In genomic region chr1:36157973-36158826, GRCh38 we compare ENCODE assay signal across 8 cellular contexts. TPM values are rescaled to one million over a fixed set of nuclear protein-coding genes. Genes with fewer than 3 reads are reported as not detected.
DNase-seq lines count a peak whose midpoint lies in the region; ATAC-seq and TF ChIP-seq lines count a peak whose summit lies in the region.

No MANE protein-coding gene starts in this region.

- H3K9me3 Mint-ChIP-seq in CD4-positive, alpha-beta T cell: no peaks in the 10 kb centered on the region

- peak overlapping the region; percentile 97 for H3K27ac Mint-ChIP-seq in CD4-positive, alpha-beta T cell

- H3K4me3 ChIP-seq in PC-3 (ENCODE audit: low read length) (peak overlapping the region; percentile 93), endocrine pancreas (ENCODE audit: control insufficient read depth, insufficient read depth, low read length) (no peak overlapping the region), neutrophil (ENCODE audit: low read depth in 1 of 2, low read length in 1 of 2) (peak overlapping the region; percentile 85 to 96)

- peak overlapping the region; percentile 94; the same call in 1 of the 2 replicates for H3K9ac ChIP-seq in PC-3 (ENCODE audit: low read length)
- peak overlapping the region; percentile 6 for H3K9ac ChIP-seq in endocrine pancreas (ENCODE audit: control insufficient read depth, insufficient read depth, low read length)

- no peak for ATAC-seq in CD4-positive, alpha-beta T cell (ENCODE audit: poor library complexity)
- ATAC-seq in PC-3 (no peak), GM19452 (IDR thresholded peaks at IDR 0.05; ENCODE audit: unreplicated experiment) (no peak), HG03280 (IDR thresholded peaks at IDR 0.05; ENCODE audit: unreplicated experiment) (no peak), GM19395 (IDR thresholded peaks at IDR 0.05; ENCODE audit: unreplicated experiment) (no peak), GM18861 (IDR thresholded peaks at IDR 0.05; ENCODE audit: unreplicated experiment) (no peak)

- POLR2A ChIA-PET in CD4-positive, alpha-beta T cell (lab: Charles Lee): interaction anchor here (2.2 to 5.5 kb wide), 3 partner anchors 7 to 65 kb away, joined by 7 to 194 read pairs (median 50); partner anchors contain the start of genes THRAP3 and TRAPPC3
- POLR2A ChIA-PET in PC-3 (lab: Charles Lee; ENCODE audit: unreplicated experiment): no interaction called here

- no peak for DNase-seq in CD4-positive, alpha-beta T cell
- no peak for DNase-seq in PC-3

- H3K9me2 ChIP-seq in PC-3 (replicated peaks; ENCODE audit: low read length): no peaks in the 10 kb centered on the region

- no peak overlapping the region for H2AFZ ChIP-seq in PC-3 (ENCODE audit: low read length)

- no peak for TF ChIP-seq CTCF in CD4-positive, alpha-beta T cell (IDR thresholded peaks at IDR 0.05)
- TF ChIP-seq CTCF in PC-3 (conservative IDR thresholded peaks at IDR 0.05; ENCODE audit: low read depth, low read length) (no peak), neutrophil (IDR thresholded peaks at IDR 0.05) (no peak)

- no peaks in the 10 kb centered on the region for H3K9me3 ChIP-seq in CD4-positive, alpha-beta T cell (ENCODE audit: control insufficient read depth, low read length)
- no peaks in the 10 kb centered on the region for H3K9me3 ChIP-seq in PC-3 (ENCODE audit: low read length)
- no peaks in the 10 kb centered on the region for H3K9me3 ChIP-seq in endocrine pancreas (ENCODE audit: control insufficient read depth, low read length)
- no peaks in the 10 kb centered on the region for H3K9me3 ChIP-seq in neutrophil

- peak overlapping the region; percentile 97 for H3K4me2 ChIP-seq in PC-3 (ENCODE audit: low read length)

- BruUV-seq in PC-3 (replicated peaks; lab: Mats Ljungman, UMichigan): TSS peak; percentile 28

- peaks cover 17% of the 10 kb centered on the region for H4K20me1 ChIP-seq in PC-3 (ENCODE audit: low read length)

- H3K79me2 ChIP-seq in PC-3 (ENCODE audit: low read length): peaks cover 72% of the 10 kb centered on the region

- no peaks in the 10 kb centered on the region for H3K27me3 Mint-ChIP-seq in CD4-positive, alpha-beta T cell

- CTCF ChIA-PET in CD4-positive, alpha-beta T cell (lab: Charles Lee): interaction anchor here (1.0 to 6.3 kb wide), 3 partner anchors 8 to 30 kb away, joined by 4 to 74 read pairs (median 18); partner anchors contain the start of gene TRAPPC3
- CTCF ChIA-PET in PC-3 (lab: Charles Lee): no interaction called here

- H3K4me1 Mint-ChIP-seq in CD4-positive, alpha-beta T cell (ENCODE audit: low read depth): peaks cover 78% of the 10 kb centered on the region

- peaks cover 55% of the 10 kb centered on the region for H3K4me1 ChIP-seq in PC-3 (ENCODE audit: insufficient read depth, low read length)
- no peaks in the 10 kb centered on the region for H3K4me1 ChIP-seq in endocrine pancreas (ENCODE audit: control insufficient read depth, insufficient read depth, low read length)
- peaks cover 69 to 72% of the 10 kb centered on the region in 2 experiments for H3K4me1 ChIP-seq in neutrophil (ENCODE audit: control insufficient read depth in 1 of 2, insufficient read depth in 1 of 2, low read depth in 1 of 2, low read length in 1 of 2)

- no peaks in the 10 kb centered on the region for H3F3A ChIP-seq in PC-3 (ENCODE audit: low read length, unreplicated experiment)

- H3K27ac ChIP-seq in CD4-positive, alpha-beta T cell (ENCODE audit: low read depth, low read length): peak overlapping the region; percentile 96
- H3K27ac ChIP-seq in PC-3 (ENCODE audit: low read length) (no peak overlapping the region), neutrophil (peak overlapping the region; percentile 99)

- intact Hi-C loops in CD4-positive, alpha-beta T cell (cut with DNase I, micrococcal nuclease): no loop called here
- intact Hi-C loops in PC-3 (cut with micrococcal nuclease): no loop called here

- H3K36me3 ChIP-seq in PC-3 (ENCODE audit: low read depth, low read length): no peaks in the 10 kb centered on the region; the same call in 1 of the 2 replicates
- H3K36me3 ChIP-seq in endocrine pancreas (ENCODE audit: control insufficient read depth, insufficient read depth, low read length): no peaks in the 10 kb centered on the region
- no peaks in the 10 kb centered on the region for H3K36me3 ChIP-seq in neutrophil

- H3K4me3 Mint-ChIP-seq in CD4-positive, alpha-beta T cell: peak overlapping the region; percentile 94

- H3K27me3 ChIP-seq in CD4-positive, alpha-beta T cell (ENCODE audit: control insufficient read depth, insufficient read depth, low read length): no peaks in the 10 kb centered on the region
- H3K27me3 ChIP-seq in PC-3 (ENCODE audit: low read length) (no peaks in the 10 kb centered on the region), endocrine pancreas (ENCODE audit: control insufficient read depth, insufficient read depth, low read length) (no peaks in the 10 kb centered on the region), neutrophil (no peaks in the 10 kb centered on the region)

- H3K36me3 Mint-ChIP-seq in CD4-positive, alpha-beta T cell (ENCODE audit: low read depth): peaks cover 37% of the 10 kb centered on the region

RNA-seq across cellular contexts. Expression of gene MAP7D1, which starts 2.2 kb away (rescaled TPM):
- total RNA-seq in CD4-positive, alpha-beta T cell: 100 to 1,000 TPM; 156 to 163 TPM
- total RNA-seq in PC-3 (2014; rRNA removed): 113 and 160 TPM in 2 replicates

RNA-seq across cellular contexts. Expression of gene TRAPPC3, which starts 8.9 kb away (rescaled TPM):
- 10 to 100 TPM; 18.4 to 21.3 TPM for total RNA-seq in CD4-positive, alpha-beta T cell
- 119 and 236 TPM in 2 replicates for total RNA-seq in PC-3 (2014; rRNA removed)

RNA-seq across cellular contexts. Expression of gene COL8A2, which starts 33.2 kb away (rescaled TPM):
- under 1 TPM; 0.05 to 0.06 TPM for total RNA-seq in CD4-positive, alpha-beta T cell
- 0.26 and 0.58 TPM in 2 replicates for total RNA-seq in PC-3 (2014; rRNA removed)
